2 cellular contexts compared by ENCODE assay signal in the genomic region with DNA sequence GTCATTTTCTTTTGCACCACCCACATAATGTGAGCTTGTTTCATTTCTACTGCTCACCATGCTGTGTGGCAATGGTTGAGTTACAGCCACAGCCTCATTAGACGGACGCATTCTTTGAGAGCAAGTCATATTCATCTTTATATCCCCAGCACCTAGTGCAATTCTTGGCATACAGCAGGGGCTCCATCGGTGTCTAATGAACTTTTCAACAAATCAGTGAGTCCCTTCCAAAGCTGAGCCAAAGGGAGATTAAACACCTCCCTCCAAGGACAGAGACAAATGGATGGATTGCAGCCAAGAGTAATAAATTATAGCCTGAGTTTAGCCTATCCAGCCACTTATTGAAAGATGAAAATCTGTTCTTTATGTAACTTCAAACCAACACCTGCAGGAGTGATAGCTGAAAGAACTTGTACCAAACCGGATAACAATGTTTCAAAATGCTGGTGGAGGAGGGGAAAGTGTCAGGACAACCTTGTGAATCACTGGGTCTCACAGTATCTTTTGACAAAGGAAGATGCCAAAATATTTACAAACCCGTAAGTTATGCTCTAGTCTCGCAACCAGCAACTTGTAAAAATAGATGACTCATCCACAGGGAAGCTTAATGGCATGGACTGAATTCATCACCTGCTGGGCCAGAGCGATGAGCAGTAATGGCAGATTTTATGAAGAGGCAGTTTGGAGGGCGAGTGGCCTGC.
A peak's percentile ranks its signal among the peaks of the same experiment; 100 is the strongest.
TF ChIP-seq lines count a peak whose summit lies in the region.

No MANE protein-coding gene starts in this region.

TF ChIP-seq in K562, 482 proteins besides CTCF, POLR2A, EP300 and RAD21 (continued from another document and continues in another):
- TF ChIP-seq MTA1 (IDR thresholded peaks at IDR 0.05; ENCODE audit: borderline replicate concordance): no peak
- TF ChIP-seq FOXA3 (CRISPR knock-in tag; conservative IDR thresholded peaks at IDR 0.05 in 1 of 2, IDR thresholded peaks at IDR 0.05 in 1 of 2): no peak
- TF ChIP-seq JUND (IDR thresholded peaks at IDR 0.05; ENCODE audit: borderline replicate concordance, low read depth, low read length): peak; percentile 30; the same call in 1 of the 2 replicates
- TF ChIP-seq JUND (tag; IDR thresholded peaks at IDR 0.05; ENCODE audit: borderline replicate concordance, low read depth, low read length): peak; percentile 33; the same call in 1 of the 3 replicates
- TF ChIP-seq KAT2B (IDR thresholded peaks at IDR 0.05; ENCODE audit: low read depth, low read length): no peak
- TF ChIP-seq, protein P1, sequence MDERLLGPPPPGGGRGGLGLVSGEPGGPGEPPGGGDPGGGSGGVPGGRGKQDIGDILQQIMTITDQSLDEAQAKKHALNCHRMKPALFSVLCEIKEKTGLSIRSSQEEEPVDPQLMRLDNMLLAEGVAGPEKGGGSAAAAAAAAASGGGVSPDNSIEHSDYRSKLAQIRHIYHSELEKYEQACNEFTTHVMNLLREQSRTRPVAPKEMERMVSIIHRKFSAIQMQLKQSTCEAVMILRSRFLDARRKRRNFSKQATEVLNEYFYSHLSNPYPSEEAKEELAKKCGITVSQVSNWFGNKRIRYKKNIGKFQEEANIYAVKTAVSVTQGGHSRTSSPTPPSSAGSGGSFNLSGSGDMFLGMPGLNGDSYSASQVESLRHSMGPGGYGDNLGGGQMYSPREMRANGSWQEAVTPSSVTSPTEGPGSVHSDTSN (CRISPR knock-in tag; IDR thresholded peaks at IDR 0.05; ENCODE audit: low read depth): no peak
- TF ChIP-seq, protein P1 (tag; conservative IDR thresholded peaks at IDR 0.05; ENCODE audit: low read depth): peak; percentile 78
- peak; percentile 32; the same call in 1 of the 2 replicates for TF ChIP-seq ZNF316 (IDR thresholded peaks at IDR 0.05)
- TF ChIP-seq MAFG (tag; conservative IDR thresholded peaks at IDR 0.05): peak; percentile 62
- no peak for TF ChIP-seq KLF1 (tag; IDR thresholded peaks at IDR 0.05)
- 0 out of 2 replicates have a peak, but pooled peaks have one; percentile 33 for TF ChIP-seq FOSL1 (tag; conservative IDR thresholded peaks at IDR 0.05)
- TF ChIP-seq, protein P2, sequence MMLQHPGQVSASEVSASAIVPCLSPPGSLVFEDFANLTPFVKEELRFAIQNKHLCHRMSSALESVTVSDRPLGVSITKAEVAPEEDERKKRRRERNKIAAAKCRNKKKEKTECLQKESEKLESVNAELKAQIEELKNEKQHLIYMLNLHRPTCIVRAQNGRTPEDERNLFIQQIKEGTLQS (IDR thresholded peaks at IDR 0.05): peak; percentile 65
- TF ChIP-seq, protein P2 (CRISPR knock-in tag; conservative IDR thresholded peaks at IDR 0.05): no peak
- TF ChIP-seq, protein P3, sequence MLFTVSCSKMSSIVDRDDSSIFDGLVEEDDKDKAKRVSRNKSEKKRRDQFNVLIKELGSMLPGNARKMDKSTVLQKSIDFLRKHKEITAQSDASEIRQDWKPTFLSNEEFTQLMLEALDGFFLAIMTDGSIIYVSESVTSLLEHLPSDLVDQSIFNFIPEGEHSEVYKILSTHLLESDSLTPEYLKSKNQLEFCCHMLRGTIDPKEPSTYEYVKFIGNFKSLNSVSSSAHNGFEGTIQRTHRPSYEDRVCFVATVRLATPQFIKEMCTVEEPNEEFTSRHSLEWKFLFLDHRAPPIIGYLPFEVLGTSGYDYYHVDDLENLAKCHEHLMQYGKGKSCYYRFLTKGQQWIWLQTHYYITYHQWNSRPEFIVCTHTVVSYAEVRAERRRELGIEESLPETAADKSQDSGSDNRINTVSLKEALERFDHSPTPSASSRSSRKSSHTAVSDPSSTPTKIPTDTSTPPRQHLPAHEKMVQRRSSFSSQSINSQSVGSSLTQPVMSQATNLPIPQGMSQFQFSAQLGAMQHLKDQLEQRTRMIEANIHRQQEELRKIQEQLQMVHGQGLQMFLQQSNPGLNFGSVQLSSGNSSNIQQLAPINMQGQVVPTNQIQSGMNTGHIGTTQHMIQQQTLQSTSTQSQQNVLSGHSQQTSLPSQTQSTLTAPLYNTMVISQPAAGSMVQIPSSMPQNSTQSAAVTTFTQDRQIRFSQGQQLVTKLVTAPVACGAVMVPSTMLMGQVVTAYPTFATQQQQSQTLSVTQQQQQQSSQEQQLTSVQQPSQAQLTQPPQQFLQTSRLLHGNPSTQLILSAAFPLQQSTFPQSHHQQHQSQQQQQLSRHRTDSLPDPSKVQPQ (CRISPR knock-in tag; IDR thresholded peaks at IDR 0.05; ENCODE audit: borderline replicate concordance): no peak
- no peak for TF ChIP-seq FOXM1 (IDR thresholded peaks at IDR 0.05; ENCODE audit: low read depth)
- TF ChIP-seq FOXM1 (CRISPR knock-in tag; IDR thresholded peaks at IDR 0.05; ENCODE audit: low read depth): no peak
- TF ChIP-seq, protein P4, sequence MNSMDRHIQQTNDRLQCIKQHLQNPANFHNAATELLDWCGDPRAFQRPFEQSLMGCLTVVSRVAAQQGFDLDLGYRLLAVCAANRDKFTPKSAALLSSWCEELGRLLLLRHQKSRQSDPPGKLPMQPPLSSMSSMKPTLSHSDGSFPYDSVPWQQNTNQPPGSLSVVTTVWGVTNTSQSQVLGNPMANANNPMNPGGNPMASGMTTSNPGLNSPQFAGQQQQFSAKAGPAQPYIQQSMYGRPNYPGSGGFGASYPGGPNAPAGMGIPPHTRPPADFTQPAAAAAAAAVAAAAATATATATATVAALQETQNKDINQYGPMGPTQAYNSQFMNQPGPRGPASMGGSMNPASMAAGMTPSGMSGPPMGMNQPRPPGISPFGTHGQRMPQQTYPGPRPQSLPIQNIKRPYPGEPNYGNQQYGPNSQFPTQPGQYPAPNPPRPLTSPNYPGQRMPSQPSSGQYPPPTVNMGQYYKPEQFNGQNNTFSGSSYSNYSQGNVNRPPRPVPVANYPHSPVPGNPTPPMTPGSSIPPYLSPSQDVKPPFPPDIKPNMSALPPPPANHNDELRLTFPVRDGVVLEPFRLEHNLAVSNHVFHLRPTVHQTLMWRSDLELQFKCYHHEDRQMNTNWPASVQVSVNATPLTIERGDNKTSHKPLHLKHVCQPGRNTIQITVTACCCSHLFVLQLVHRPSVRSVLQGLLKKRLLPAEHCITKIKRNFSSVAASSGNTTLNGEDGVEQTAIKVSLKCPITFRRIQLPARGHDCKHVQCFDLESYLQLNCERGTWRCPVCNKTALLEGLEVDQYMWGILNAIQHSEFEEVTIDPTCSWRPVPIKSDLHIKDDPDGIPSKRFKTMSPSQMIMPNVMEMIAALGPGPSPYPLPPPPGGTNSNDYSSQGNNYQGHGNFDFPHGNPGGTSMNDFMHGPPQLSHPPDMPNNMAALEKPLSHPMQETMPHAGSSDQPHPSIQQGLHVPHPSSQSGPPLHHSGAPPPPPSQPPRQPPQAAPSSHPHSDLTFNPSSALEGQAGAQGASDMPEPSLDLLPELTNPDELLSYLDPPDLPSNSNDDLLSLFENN (IDR thresholded peaks at IDR 0.05; ENCODE audit: low read depth in 2 of 2, low read length in 2 of 2): no peak
- TF ChIP-seq CSDE1 (IDR thresholded peaks at IDR 0.05): no peak
- TF ChIP-seq SUPT5H (IDR thresholded peaks at IDR 0.05): no peak
- TF ChIP-seq EHMT2 (IDR thresholded peaks at IDR 0.05): no peak

TF ChIP-seq in GM23338, 12 proteins besides CTCF, POLR2A, EP300 and RAD21 (continued from another document):
- TF ChIP-seq, protein P5, sequence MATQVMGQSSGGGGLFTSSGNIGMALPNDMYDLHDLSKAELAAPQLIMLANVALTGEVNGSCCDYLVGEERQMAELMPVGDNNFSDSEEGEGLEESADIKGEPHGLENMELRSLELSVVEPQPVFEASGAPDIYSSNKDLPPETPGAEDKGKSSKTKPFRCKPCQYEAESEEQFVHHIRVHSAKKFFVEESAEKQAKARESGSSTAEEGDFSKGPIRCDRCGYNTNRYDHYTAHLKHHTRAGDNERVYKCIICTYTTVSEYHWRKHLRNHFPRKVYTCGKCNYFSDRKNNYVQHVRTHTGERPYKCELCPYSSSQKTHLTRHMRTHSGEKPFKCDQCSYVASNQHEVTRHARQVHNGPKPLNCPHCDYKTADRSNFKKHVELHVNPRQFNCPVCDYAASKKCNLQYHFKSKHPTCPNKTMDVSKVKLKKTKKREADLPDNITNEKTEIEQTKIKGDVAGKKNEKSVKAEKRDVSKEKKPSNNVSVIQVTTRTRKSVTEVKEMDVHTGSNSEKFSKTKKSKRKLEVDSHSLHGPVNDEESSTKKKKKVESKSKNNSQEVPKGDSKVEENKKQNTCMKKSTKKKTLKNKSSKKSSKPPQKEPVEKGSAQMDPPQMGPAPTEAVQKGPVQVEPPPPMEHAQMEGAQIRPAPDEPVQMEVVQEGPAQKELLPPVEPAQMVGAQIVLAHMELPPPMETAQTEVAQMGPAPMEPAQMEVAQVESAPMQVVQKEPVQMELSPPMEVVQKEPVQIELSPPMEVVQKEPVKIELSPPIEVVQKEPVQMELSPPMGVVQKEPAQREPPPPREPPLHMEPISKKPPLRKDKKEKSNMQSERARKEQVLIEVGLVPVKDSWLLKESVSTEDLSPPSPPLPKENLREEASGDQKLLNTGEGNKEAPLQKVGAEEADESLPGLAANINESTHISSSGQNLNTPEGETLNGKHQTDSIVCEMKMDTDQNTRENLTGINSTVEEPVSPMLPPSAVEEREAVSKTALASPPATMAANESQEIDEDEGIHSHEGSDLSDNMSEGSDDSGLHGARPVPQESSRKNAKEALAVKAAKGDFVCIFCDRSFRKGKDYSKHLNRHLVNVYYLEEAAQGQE (IDR thresholded peaks at IDR 0.05; ENCODE audit: unreplicated experiment): no peak
- TF ChIP-seq POLR2AphosphoS5 (IDR thresholded peaks at IDR 0.05; ENCODE audit: low read depth): no peak
- TF ChIP-seq JUNB (IDR thresholded peaks at IDR 0.05; ENCODE audit: unreplicated experiment): no peak
- no peak for TF ChIP-seq ZNF114 (CRISPR knock-in tag; IDR thresholded peaks at IDR 0.05)
- no peak for TF ChIP-seq EZH2phosphoT487 (IDR thresholded peaks at IDR 0.05; ENCODE audit: unreplicated experiment)
- no peak for TF ChIP-seq CREB1 (CRISPR knock-in tag; IDR thresholded peaks at IDR 0.05; ENCODE audit: low read depth)
- TF ChIP-seq, protein P6, sequence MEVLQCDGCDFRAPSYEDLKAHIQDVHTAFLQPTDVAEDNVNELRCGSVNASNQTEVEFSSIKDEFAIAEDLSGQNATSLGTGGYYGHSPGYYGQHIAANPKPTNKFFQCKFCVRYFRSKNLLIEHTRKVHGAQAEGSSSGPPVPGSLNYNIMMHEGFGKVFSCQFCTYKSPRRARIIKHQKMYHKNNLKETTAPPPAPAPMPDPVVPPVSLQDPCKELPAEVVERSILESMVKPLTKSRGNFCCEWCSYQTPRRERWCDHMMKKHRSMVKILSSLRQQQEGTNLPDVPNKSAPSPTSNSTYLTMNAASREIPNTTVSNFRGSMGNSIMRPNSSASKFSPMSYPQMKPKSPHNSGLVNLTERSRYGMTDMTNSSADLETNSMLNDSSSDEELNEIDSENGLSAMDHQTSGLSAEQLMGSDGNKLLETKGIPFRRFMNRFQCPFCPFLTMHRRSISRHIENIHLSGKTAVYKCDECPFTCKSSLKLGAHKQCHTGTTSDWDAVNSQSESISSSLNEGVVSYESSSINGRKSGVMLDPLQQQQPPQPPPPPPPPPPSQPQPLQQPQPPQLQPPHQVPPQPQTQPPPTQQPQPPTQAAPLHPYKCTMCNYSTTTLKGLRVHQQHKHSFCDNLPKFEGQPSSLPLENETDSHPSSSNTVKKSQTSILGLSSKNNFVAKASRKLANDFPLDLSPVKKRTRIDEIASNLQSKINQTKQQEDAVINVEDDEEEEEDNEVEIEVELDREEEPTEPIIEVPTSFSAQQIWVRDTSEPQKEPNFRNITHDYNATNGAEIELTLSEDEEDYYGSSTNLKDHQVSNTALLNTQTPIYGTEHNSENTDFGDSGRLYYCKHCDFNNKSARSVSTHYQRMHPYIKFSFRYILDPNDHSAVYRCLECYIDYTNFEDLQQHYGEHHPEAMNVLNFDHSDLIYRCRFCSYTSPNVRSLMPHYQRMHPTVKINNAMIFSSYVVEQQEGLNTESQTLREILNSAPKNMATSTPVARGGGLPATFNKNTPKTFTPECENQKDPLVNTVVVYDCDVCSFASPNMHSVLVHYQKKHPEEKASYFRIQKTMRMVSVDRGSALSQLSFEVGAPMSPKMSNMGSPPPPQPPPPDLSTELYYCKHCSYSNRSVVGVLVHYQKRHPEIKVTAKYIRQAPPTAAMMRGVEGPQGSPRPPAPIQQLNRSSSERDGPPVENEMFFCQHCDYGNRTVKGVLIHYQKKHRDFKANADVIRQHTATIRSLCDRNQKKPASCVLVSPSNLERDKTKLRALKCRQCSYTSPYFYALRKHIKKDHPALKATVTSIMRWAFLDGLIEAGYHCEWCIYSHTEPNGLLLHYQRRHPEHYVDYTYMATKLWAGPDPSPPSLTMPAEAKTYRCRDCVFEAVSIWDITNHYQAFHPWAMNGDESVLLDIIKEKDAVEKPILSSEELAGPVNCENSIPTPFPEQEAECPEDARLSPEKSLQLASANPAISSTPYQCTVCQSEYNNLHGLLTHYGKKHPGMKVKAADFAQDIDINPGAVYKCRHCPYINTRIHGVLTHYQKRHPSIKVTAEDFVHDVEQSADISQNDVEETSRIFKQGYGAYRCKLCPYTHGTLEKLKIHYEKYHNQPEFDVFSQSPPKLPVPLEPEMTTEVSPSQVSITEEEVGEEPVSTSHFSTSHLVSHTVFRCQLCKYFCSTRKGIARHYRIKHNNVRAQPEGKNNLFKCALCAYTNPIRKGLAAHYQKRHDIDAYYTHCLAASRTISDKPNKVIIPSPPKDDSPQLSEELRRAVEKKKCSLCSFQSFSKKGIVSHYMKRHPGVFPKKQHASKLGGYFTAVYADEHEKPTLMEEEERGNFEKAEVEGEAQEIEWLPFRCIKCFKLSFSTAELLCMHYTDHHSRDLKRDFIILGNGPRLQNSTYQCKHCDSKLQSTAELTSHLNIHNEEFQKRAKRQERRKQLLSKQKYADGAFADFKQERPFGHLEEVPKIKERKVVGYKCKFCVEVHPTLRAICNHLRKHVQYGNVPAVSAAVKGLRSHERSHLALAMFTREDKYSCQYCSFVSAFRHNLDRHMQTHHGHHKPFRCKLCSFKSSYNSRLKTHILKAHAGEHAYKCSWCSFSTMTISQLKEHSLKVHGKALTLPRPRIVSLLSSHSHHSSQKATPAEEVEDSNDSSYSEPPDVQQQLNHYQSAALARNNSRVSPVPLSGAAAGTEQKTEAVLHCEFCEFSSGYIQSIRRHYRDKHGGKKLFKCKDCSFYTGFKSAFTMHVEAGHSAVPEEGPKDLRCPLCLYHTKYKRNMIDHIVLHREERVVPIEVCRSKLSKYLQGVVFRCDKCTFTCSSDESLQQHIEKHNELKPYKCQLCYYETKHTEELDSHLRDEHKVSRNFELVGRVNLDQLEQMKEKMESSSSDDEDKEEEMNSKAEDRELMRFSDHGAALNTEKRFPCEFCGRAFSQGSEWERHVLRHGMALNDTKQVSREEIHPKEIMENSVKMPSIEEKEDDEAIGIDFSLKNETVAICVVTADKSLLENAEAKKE (CRISPR knock-in tag; IDR thresholded peaks at IDR 0.05): no peak
- TF ChIP-seq ZNF331 (CRISPR knock-in tag; IDR thresholded peaks at IDR 0.05; ENCODE audit: low read depth): no peak
